Comparison of ENCODE assay signal across 8 cellular contexts in genomic region chr4:67545199-67545995, GRCh38. TPM values are rescaled to one million over a fixed set of nuclear protein-coding genes. Genes with fewer than 3 reads are reported as not detected.
DNase-seq lines count a peak whose midpoint lies in the region; ATAC-seq, FAIRE-seq and TF ChIP-seq lines count a peak whose summit lies in the region.

TSS of gene CENPC (minus strand) at chr4:67545503. CDS start at chr4:67545355, 148 bp downstream.

- H3K27me3 Mint-ChIP-seq in T-helper 17 cell, result no peaks in the 10 kb centered on the region

- peak; percentile 74 for FAIRE-seq in urothelium cell line (lab: Jason Lieb, UNC)

- peak within 1 kb of the TSS; percentile 93 for H3K4me3 ChIP-seq in psoas muscle

- peaks cover 0 to 28% of the 10 kb centered on the region in 2 donors for H3K36me3 ChIP-seq in psoas muscle (ENCODE audit: insufficient read depth in 1 of 2, low read depth in 1 of 2)

- TF ChIP-seq CTCF in psoas muscle (IDR thresholded peaks at IDR 0.05), result no peak

- peaks cover 25% of the 10 kb centered on the region for H3K4me1 Mint-ChIP-seq in T-helper 17 cell

- WGBS in psoas muscle, 3 donors, result 0 to 1% (median 0%) methylated on average over 53 of the region's 53 CpGs

- intact Hi-C loops in left ventricle myocardium superior (cut with micrococcal nuclease), result no loop called here
- intact Hi-C loops in psoas muscle (cut with DNase I), result loop anchor here (5.0 to 10.0 kb wide), 2 partner anchors 157 to 159 kb away; partner anchors contain the start of gene UBA6 (in 2 of the 2)

- TF ChIP-seq POLR2A in GM15510 (IDR thresholded peaks at IDR 0.05; ENCODE audit: borderline replicate concordance, extremely low read depth, insufficient read length), result peak; percentile 92

- H3K36me3 Mint-ChIP-seq in T-helper 17 cell (ENCODE audit: low read depth), result peaks cover 2% of the 10 kb centered on the region

- peak within 1 kb of the TSS; percentile 100 for H3K27ac Mint-ChIP-seq in T-helper 17 cell

- peaks cover 16% of the 10 kb centered on the region for H3K4me1 ChIP-seq in psoas muscle

- DNase-seq in NCI-H1694 treated with DMSO at 0.1 percent for 48 hours (lab: John Stamatoyannopoulos, UW), result peak; percentile 90
- DNase-seq in T-helper 17 cell, result peak; percentile 77 to 85 (median 81)
- peak; percentile 64 to 97 (median 92) for DNase-seq in amygdala (lab: John Stamatoyannopoulos, UW)
- DNase-seq in left ventricle myocardium superior, result peak; percentile 98
- DNase-seq in psoas muscle, result peak; percentile 97
- DNase-seq in urothelium cell line (ENCODE audit: low spot score), result peak; percentile 97

- H3K9me3 ChIP-seq in T-helper 17 cell (ENCODE audit: control insufficient read depth, low read length, poor library complexity, severe bottlenecking) (no peaks in the 10 kb centered on the region), psoas muscle (no peaks in the 10 kb centered on the region)

- ATAC-seq in HG02885 (IDR thresholded peaks at IDR 0.05; ENCODE audit: poor library complexity, unreplicated experiment) (peak; percentile 93), T-helper 17 cell (peak; percentile 92), left ventricle myocardium superior (peak; percentile 100), psoas muscle (peak; percentile 99 to 100 (median 100))

- no peaks in the 10 kb centered on the region for H3K27me3 ChIP-seq in psoas muscle (ENCODE audit: insufficient read depth in 3 of 3, low read length in 2 of 3)

- H3K4me3 Mint-ChIP-seq in T-helper 17 cell, result peak within 1 kb of the TSS; percentile 99

- peak within 1 kb of the TSS; percentile 92 for H3K27ac ChIP-seq in psoas muscle

RNA-seq across cellular contexts. Expression of gene CENPC, which starts in this region (rescaled TPM):
- total RNA-seq in T-helper 17 cell (100 to 1,000 TPM in 1 of 2 donors, 10 to 100 TPM in 1; 90.0 to 105 TPM), left ventricle myocardium superior (9.6 TPM), psoas muscle (1 to 10 TPM; 3.5 to 5.6 (median 4.5) TPM)
- 1 to 10 TPM; 1.5 to 3.2 (median 2.1) TPM for polyA plus RNA-seq in psoas muscle

Comparison
In these comparisons a context has a peak if more than half of its experiments do, and no peak if none do; other contexts are left out.
1. Peak in every context shown above with its lines: DNase-seq, ATAC-seq, H3K4me3 ChIP-seq and H3K27ac ChIP-seq.